Comparison of ENCODE assay signal across 1 cellular context in the genomic region with DNA sequence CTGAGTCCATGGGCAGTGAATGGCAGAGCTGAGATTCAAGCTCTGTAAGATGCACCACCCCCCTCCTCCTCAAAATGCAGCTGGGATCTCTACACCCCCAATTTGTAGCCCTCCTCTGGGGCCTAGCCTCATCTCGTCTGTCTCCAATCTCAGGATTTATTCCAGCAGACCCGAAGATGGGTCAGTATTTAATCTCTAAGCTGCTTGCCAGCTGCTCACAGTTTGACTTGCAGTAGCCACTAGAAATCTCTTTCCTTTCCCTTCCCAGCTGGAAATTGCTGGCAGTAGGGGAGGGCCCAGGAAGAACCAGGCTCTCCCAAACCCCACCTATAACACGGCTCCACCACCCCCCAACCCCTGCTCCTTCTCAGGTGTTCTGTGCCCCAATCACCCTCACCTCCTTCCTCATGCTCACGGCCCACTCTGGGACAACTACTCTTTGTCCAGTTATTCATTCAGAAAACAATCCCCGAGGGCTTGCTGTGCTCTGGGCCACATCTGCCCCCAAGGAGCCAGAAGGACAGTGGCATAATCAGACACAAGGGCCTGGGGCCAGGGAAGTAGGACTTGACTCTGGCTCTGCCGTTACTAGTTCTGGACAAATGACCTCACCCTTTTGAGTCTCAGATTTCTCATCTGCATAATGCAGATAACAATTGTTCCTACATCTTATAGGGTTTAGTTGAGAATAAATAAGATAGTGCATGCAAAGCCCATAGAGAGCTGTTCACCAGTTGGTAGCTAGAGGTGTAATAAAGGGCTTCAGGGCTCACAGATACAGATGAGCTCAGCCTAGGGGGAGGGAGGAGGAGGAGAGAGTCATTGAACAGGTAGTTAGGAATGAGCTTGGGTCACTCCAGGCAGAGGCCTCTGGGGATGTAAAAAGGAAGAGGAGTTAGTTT.
TF ChIP-seq lines count a peak whose summit lies in the region.

No MANE protein-coding gene starts in this region.

TF ChIP-seq in K562, 482 proteins besides CTCF, POLR2A, EP300 and RAD21:
- peak; percentile 77 for TF ChIP-seq ATF3 (IDR thresholded peaks at IDR 0.05)
- TF ChIP-seq ATF3 (CRISPR knock-in tag; conservative IDR thresholded peaks at IDR 0.05): no peak
- TF ChIP-seq SOX6 (IDR thresholded peaks at IDR 0.05): peak; percentile 48; the same call in 1 of the 2 replicates
- peak; percentile 75; the same call in 1 of the 2 replicates for TF ChIP-seq JUN (IDR thresholded peaks at IDR 0.05; ENCODE audit: borderline replicate concordance, low read depth, low read length)
- no peak for TF ChIP-seq JUN (CRISPR knock-in tag; IDR thresholded peaks at IDR 0.05; ENCODE audit: borderline replicate concordance)
- peak; percentile 61 for TF ChIP-seq ZFP36 (IDR thresholded peaks at IDR 0.05; ENCODE audit: low read depth, low read length, partially characterized antibody)
- no peak for TF ChIP-seq BCLAF1 (IDR thresholded peaks at IDR 0.05; ENCODE audit: borderline replicate concordance in 1 of 2, control insufficient read depth in 1 of 2, low read depth in 2 of 2, low read length in 1 of 2)
- no peak for TF ChIP-seq SUPT5H (IDR thresholded peaks at IDR 0.05)
- TF ChIP-seq, protein P1, sequence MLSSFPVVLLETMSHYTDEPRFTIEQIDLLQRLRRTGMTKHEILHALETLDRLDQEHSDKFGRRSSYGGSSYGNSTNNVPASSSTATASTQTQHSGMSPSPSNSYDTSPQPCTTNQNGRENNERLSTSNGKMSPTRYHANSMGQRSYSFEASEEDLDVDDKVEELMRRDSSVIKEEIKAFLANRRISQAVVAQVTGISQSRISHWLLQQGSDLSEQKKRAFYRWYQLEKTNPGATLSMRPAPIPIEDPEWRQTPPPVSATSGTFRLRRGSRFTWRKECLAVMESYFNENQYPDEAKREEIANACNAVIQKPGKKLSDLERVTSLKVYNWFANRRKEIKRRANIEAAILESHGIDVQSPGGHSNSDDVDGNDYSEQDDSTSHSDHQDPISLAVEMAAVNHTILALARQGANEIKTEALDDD (IDR thresholded peaks at IDR 0.05): peak; percentile 77
- TF ChIP-seq JUND (IDR thresholded peaks at IDR 0.05; ENCODE audit: borderline replicate concordance, low read depth, low read length): peak; percentile 89
- TF ChIP-seq JUND (tag; IDR thresholded peaks at IDR 0.05; ENCODE audit: borderline replicate concordance, low read depth, low read length): peak; percentile 90
- peak; percentile 43; the same call in 1 of the 2 replicates for TF ChIP-seq CBFA2T3 (IDR thresholded peaks at IDR 0.05)
- TF ChIP-seq SMARCB1 (IDR thresholded peaks at IDR 0.05; ENCODE audit: insufficient read length, low read depth): no peak
- TF ChIP-seq ATF7 (IDR thresholded peaks at IDR 0.05): peak; percentile 95
